ENCODE assay signal across 11 cellular contexts in the genomic region with DNA sequence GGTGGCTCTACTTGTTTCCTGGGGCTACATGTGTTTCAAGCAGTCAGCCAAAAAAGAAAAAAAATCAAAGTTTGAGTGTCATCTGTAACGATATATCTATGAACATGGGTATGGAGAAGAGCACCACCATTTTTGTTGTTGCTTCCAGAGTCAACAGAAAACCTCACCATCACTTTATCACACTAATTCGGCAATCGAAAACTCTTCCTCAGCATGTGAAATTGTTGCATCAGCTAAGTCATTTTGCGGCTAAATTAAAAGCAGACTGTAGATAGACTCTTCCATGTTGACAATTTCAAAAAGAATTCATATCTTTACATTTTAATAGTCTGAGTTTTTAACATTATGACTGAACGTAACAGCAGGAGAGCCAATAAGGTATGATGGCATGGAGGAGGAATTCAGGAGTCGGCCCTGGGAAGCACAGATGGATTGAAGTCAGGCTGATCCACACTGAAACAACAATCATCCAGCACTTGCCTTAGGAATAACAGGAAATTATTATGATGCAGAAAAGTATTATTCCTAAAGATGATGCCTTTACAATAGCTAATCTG.
DNase-seq lines count a peak whose midpoint lies in the region; ATAC-seq and TF ChIP-seq lines count a peak whose summit lies in the region.
"Had no signal": no experiment of that assay in that cellular context is flagged by ENCODE, and none has a peak within 500 bp of the region (broad histone marks: within the 10 kb centered on the region; RNA-seq: fewer than 3 reads in every experiment).

No MANE protein-coding gene starts in this region.

- H3K4me3 ChIP-seq in mesodermal cell (ENCODE audit: extremely low read depth, insufficient read depth, low read length, poor library complexity, severe bottlenecking) (no peak overlapping the region), transverse colon (no peak overlapping the region)

- H3K9me3 Mint-ChIP-seq in T-helper 2 cell treated with Interferon-gamma antibody and Interleukin-4, amounts not matched to agents 5 μg/mL and 100 μg/mL, for 36 hours = no peaks in the 10 kb centered on the region

- no peak overlapping the region for H3K4me3 Mint-ChIP-seq in T-helper 2 cell treated with Interferon-gamma antibody and Interleukin-4, amounts not matched to agents 5 μg/mL and 100 μg/mL, for 36 hours
- H3K4me3 Mint-ChIP-seq: natural killer cell treated with Interleukin-12 subunit alpha and Interleukin-12 subunit beta and Interleukin-15 and Interleukin-18, amount 100 ng/mL, for 72 hours had no signal

- H3K4me1 Mint-ChIP-seq in T-helper 2 cell treated with Interferon-gamma antibody and Interleukin-4, amounts not matched to agents 5 μg/mL and 100 μg/mL, for 36 hours (ENCODE audit: low read depth) = peaks cover 12% of the 10 kb centered on the region

- H3K27me3 ChIP-seq in transverse colon = no peaks in the 10 kb centered on the region

- TF ChIP-seq POLR2A in transverse colon (IDR thresholded peaks at IDR 0.05) = no peak

- no peak for TF ChIP-seq EP300 in transverse colon (IDR thresholded peaks at IDR 0.05; ENCODE audit: low read depth)

- DNase-seq in NCI-H226 (peak; percentile 43), dermis microvascular lymphatic vessel endothelial cell (ENCODE audit: low read depth in 2 of 2) (peak; percentile 45 to 97), transverse colon (no peak), NCI-H2081 (lab: John Stamatoyannopoulos, UW) (no peak)
- DNase-seq in stimulated activated CD4-positive, alpha-beta T cell treated with anti-CD3 and anti-CD28 coated beads, Interleukin-4, amount 100 ng/mL, for 4 hours = no peak
- DNase-seq in T-helper 2 cell treated with Interferon-gamma antibody and Interleukin-4, amounts not matched to agents 5 μg/mL and 100 μg/mL, for 36 hours (ENCODE audit: low spot score) = no peak
- DNase-seq: NK-92 treated with Interleukin-12 subunit alpha and Interleukin-12 subunit beta, amount 100 ng/mL, for 24 hours had no signal

- H3K27me3 Mint-ChIP-seq in T-helper 2 cell treated with Interferon-gamma antibody and Interleukin-4, amounts not matched to agents 5 μg/mL and 100 μg/mL, for 36 hours (ENCODE audit: low read depth) = peaks cover 6% of the 10 kb centered on the region
- H3K27me3 Mint-ChIP-seq: natural killer cell treated with Interleukin-12 subunit alpha and Interleukin-12 subunit beta and Interleukin-15 and Interleukin-18, amount 100 ng/mL, for 72 hours had no signal

- intact Hi-C loops in transverse colon (cut with DNase I; ENCODE audit: low total_unique reads) = no loop called here

- no peak overlapping the region for H3K27ac Mint-ChIP-seq in T-helper 2 cell treated with Interferon-gamma antibody and Interleukin-4, amounts not matched to agents 5 μg/mL and 100 μg/mL, for 36 hours
- H3K27ac Mint-ChIP-seq: natural killer cell treated with Interleukin-12 subunit alpha and Interleukin-12 subunit beta and Interleukin-15 and Interleukin-18, amount 100 ng/mL, for 72 hours had no signal

- no peaks in the 10 kb centered on the region for H3K36me3 ChIP-seq in mesodermal cell (ENCODE audit: control insufficient read depth, insufficient read depth, low read length)
- H3K36me3 ChIP-seq in transverse colon = no peaks in the 10 kb centered on the region

- H3K9me3 ChIP-seq in mesodermal cell (ENCODE audit: control insufficient read depth, low read length) (peaks cover 3% of the 10 kb centered on the region), transverse colon (peaks cover 0 to 5% of the 10 kb centered on the region in 2 donors)

- no peaks in the 10 kb centered on the region for H3K36me3 Mint-ChIP-seq in T-helper 2 cell treated with Interferon-gamma antibody and Interleukin-4, amounts not matched to agents 5 μg/mL and 100 μg/mL, for 36 hours (ENCODE audit: low read depth)

- 100% methylated on average over 1 of the region's 6 CpGs; no CpG with 5 or more reads in 1 of the 2 experiments for WGBS in mesodermal cell (ENCODE audit: insufficient coverage in 2 of 2), 2 experiments
- 82 to 90% methylated on average over 6 of the region's 6 CpGs for WGBS in transverse colon (ENCODE audit: low coverage in 1 of 2), 2 donors

- TF ChIP-seq CTCF in transverse colon (IDR thresholded peaks at IDR 0.05) = no peak

- H3K27ac ChIP-seq in mesodermal cell (ENCODE audit: low read depth, low read length, severe bottlenecking) (peak overlapping the region; percentile 100), transverse colon (peak overlapping the region; percentile 62 to 82 (median 74))

- H3K4me1 ChIP-seq in mesodermal cell (ENCODE audit: control insufficient read depth, insufficient read depth, low read length, poor library complexity, severe bottlenecking) (peaks cover 38% of the 10 kb centered on the region), transverse colon (peaks cover 0 to 21% (median 7%) of the 10 kb centered on the region in 4 donors)

- in situ Hi-C loops in transverse colon (cut with MboI; ENCODE audit: low pct_ligation_motif_present in 1 of 4, low pct_unique_long_range_greater_than_20kb in 1 of 4, low sequenced_read_pairs in 3 of 4) = no loop called here

- ATAC-seq in GM21526 (IDR thresholded peaks at IDR 0.05; ENCODE audit: low FRiP score, unreplicated experiment) = no peak
- ATAC-seq: esophagus mucosa; natural killer cell treated with Interleukin-12 subunit alpha and Interleukin-12 subunit beta and Interleukin-15 and Interleukin-18, amount 100 ng/mL, for 72 hours had no signal

Comparison
In these comparisons a context has a peak if more than half of its experiments do, and no peak if none do; other contexts are left out.
1. DNase-seq: peak in NCI-H226 (single experiment) and dermis microvascular lymphatic vessel endothelial cell (2 of 2); none in transverse colon (single experiment), stimulated activated CD4-positive, alpha-beta T cell treated with anti-CD3 and anti-CD28 coated beads, Interleukin-4, amount 100 ng/mL, for 4 hours (0 of 2), NCI-H2081 (0 of 2) and T-helper 2 cell treated with Interferon-gamma antibody and Interleukin-4, amounts not matched to agents 5 μg/mL and 100 μg/mL, for 36 hours (single experiment).